In the genomic region with DNA sequence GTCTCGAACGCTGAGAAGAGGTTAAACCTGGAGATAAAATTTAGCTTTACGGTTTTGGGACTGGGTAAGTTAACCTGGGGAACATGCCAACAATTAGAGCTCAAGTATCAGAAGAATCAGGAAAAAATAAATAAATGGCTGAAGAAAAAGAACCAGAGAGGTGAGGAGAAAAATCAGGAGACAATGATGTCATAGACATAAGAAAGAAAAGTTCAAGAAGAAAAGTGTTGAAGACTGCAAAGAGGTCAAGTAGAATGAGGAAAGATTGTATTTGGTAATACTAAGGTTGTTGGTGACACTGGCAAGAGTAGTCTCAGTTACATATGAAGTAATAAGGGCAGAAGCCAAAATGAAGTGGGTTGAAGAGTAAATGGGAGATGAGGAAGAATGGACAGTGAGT, we compare ENCODE assay signal across 31 cellular contexts.
"Had no signal": no experiment of that assay in that cellular context is flagged by ENCODE, and none has a peak within 500 bp of the region (broad histone marks: within the 10 kb centered on the region; RNA-seq: fewer than 3 reads in every experiment).

No MANE protein-coding gene starts in this region.

- H3K4me1 ChIP-seq: ascending aorta, breast epithelium, colonic mucosa, heart left ventricle had no signal

- DNase-seq: activated B cell treated with CpG ODN at 0.5 μM for 24 hours; activated CD4-positive, alpha-beta T cell treated with anti-CD3 and anti-CD28 coated beads for 48 hours; activated CD4-positive, alpha-beta T cell treated with anti-CD3 and anti-CD28 coated beads, Interleukin-2, amount 50 U/mL, for 1 hour; activated CD4-positive, alpha-beta T cell treated with anti-CD3 and anti-CD28 coated beads, Interleukin-2, amount 50 U/mL, for 48 hours; activated CD8-positive, alpha-beta memory T cell treated with anti-CD3 and anti-CD28 coated beads for 24 hours; activated CD8-positive, alpha-beta T cell treated with anti-CD3 and anti-CD28 coated beads for 36 hours; activated effector memory CD4-positive, alpha-beta T cell treated with Interleukin-2 at 50 U/mL for 16 hours; activated gamma-delta T cell treated with Interleukin-2 at 50 U/mL for 16 hours; activated naive CD4-positive, alpha-beta T cell treated with anti-CD3 and anti-CD28 coated beads, Interleukin-2, amount 50 U/mL, for 16 hours; activated naive CD4-positive, alpha-beta T cell treated with Interleukin-2 at 50 U/mL for 16 hours; activated T-cell treated with anti-CD3 and anti-CD28 coated beads, Interleukin-2, amount 50 U/mL, for 4 hours; central memory CD4-positive, alpha-beta T cell; cerebellar nuclear complex; colonic mucosa; effector CD8-positive, alpha-beta T cell; foreskin fibroblast; glutamatergic neuron; heart left ventricle; T-helper 1 cell; T-helper 17 cell; T1000; WERI-Rb-1 had no signal

- H3K27ac ChIP-seq: ascending aorta, breast epithelium, cardiac muscle cell, colonic mucosa, heart left ventricle, WERI-Rb-1 had no signal

- H3K27me3 ChIP-seq: ascending aorta, breast epithelium, cardiac muscle cell, colonic mucosa, heart left ventricle had no signal

- H3K9me3 ChIP-seq: ascending aorta, breast epithelium, colonic mucosa, heart left ventricle had no signal

- H3K36me3 ChIP-seq: ascending aorta, breast epithelium, cardiac muscle cell, colonic mucosa, heart left ventricle, WERI-Rb-1 had no signal

- ATAC-seq: activated CD4-positive, CD25-positive, alpha-beta regulatory T cell treated with anti-CD3 and anti-CD28 coated beads, Interleukin-2, amount 50 U/mL, for 24 hours; activated CD8-positive, alpha-beta T cell treated with anti-CD3 and anti-CD28 coated beads for 36 hours; activated T-cell treated with anti-CD3 and anti-CD28 coated beads, Interleukin-2, amount 50 U/mL, for 4 hours; activated T-helper 17 cell treated with anti-CD3 and anti-CD28 coated beads, Interleukin-2, amount 50 U/mL, for 72 hours; esophagus mucosa; heart left ventricle; T-helper 17 cell had no signal

- H3K4me3 ChIP-seq: ascending aorta, breast epithelium, cardiac muscle cell, colonic mucosa, heart left ventricle had no signal

- FAIRE-seq: endometrium, endothelial cell of umbilical vein, frontal cortex had no signal
